ENCODE assay signal across 1 cellular context in genomic region chr13:43984292-43984691, GRCh38.
A peak's percentile ranks its signal among the peaks of the same experiment; 100 is the strongest.
TF ChIP-seq lines count a peak whose summit lies in the region.

No MANE protein-coding gene starts in this region.

TF ChIP-seq in HepG2, 621 proteins besides CTCF, POLR2A, EP300 and RAD21 (continued from another document):
- TF ChIP-seq ZBTB10 (CRISPR knock-in tag; IDR thresholded peaks at IDR 0.05; ENCODE audit: borderline replicate concordance) (no peak), ZNF563 (CRISPR knock-in tag; IDR thresholded peaks at IDR 0.05) (no peak), ZFP36 (IDR thresholded peaks at IDR 0.05; ENCODE audit: borderline replicate concordance, low read depth, low read length, partially characterized antibody) (no peak), MAX (IDR thresholded peaks at IDR 0.05) (no peak), FOXO4 (CRISPR knock-in tag; conservative IDR thresholded peaks at IDR 0.05) (no peak), GATAD2A (CRISPR knock-in tag; IDR thresholded peaks at IDR 0.05) (no peak), MAFK (conservative IDR thresholded peaks at IDR 0.05 in 1 of 2, IDR thresholded peaks at IDR 0.05 in 1 of 2; ENCODE audit: low read length in 2 of 2) (peak; percentile 79 to 81), MAFF (IDR thresholded peaks at IDR 0.05; ENCODE audit: low read depth, low read length) (peak; percentile 78), MED13 (CRISPR knock-in tag; IDR thresholded peaks at IDR 0.05) (no peak), JDP2 (CRISPR knock-in tag; IDR thresholded peaks at IDR 0.05; ENCODE audit: borderline replicate concordance) (no peak)
TF ChIP-seq in HepG2: peak in this region for 2.
